19 cellular contexts compared by ENCODE assay signal in genomic region chr6:1895721-1896120, GRCh38.
DNase-seq lines count a peak whose midpoint lies in the region; ATAC-seq, FAIRE-seq and TF ChIP-seq lines count a peak whose summit lies in the region.
"Had no signal": no experiment of that assay in that cellular context is flagged by ENCODE, and none has a peak within 500 bp of the region (broad histone marks: within the 10 kb centered on the region; RNA-seq: fewer than 3 reads in every experiment).

No MANE protein-coding gene starts in this region.

- ATAC-seq in aorta (ENCODE audit: low FRiP score) = no peak
- ATAC-seq: Panc1 had no signal

- H3K27ac ChIP-seq in coronary artery (peak overlapping the region; percentile 28 to 34), muscle layer of duodenum (ENCODE audit: low read length) (peak overlapping the region; percentile 13), aorta (ENCODE audit: low read depth in 1 of 2, low read length in 2 of 2) (peak overlapping the region; percentile 64 to 75), H9 (ENCODE audit: insufficient read length, low read depth, low read length) (no peak overlapping the region)
- H3K27ac ChIP-seq: KMS-11 had no signal

- H3K27me3 Mint-ChIP-seq in immature natural killer cell (ENCODE audit: low read depth in 3 of 3) = peaks cover 0 to 2% (median 2%) of the 10 kb centered on the region in 3 donors
- H3K27me3 Mint-ChIP-seq in H9 (ENCODE audit: low read depth) = no peaks in the 10 kb centered on the region
- H3K27me3 Mint-ChIP-seq: CD4-positive, alpha-beta memory T cell had no signal

- no peaks in the 10 kb centered on the region for H3K9me3 ChIP-seq in muscle layer of duodenum (ENCODE audit: control insufficient read depth in 1 of 2, low read length in 2 of 2)
- no peaks in the 10 kb centered on the region for H3K9me3 ChIP-seq in aorta (ENCODE audit: control insufficient read depth, low read length)
- no peaks in the 10 kb centered on the region for H3K9me3 ChIP-seq in H9 (ENCODE audit: control insufficient read depth, low read depth, low read length)
- H3K9me3 ChIP-seq: BE2C, MG63 had no signal

- H3K4ac ChIP-seq in H9 (ENCODE audit: low read depth, low read length) = no peak overlapping the region

- H3K9me3 Mint-ChIP-seq in immature natural killer cell (no peaks in the 10 kb centered on the region), H9 (no peaks in the 10 kb centered on the region)
- H3K9me3 Mint-ChIP-seq: CD4-positive, alpha-beta memory T cell had no signal

- H3K14ac ChIP-seq in H9 (ENCODE audit: insufficient read depth, low read length) = no peak overlapping the region

- H3K27me3 ChIP-seq in muscle layer of duodenum (ENCODE audit: low read depth, low read length) = no peaks in the 10 kb centered on the region
- H3K27me3 ChIP-seq in aorta (ENCODE audit: control insufficient read depth in 1 of 2, insufficient read depth in 2 of 2, low read length in 1 of 2) = no peaks in the 10 kb centered on the region
- no peaks in the 10 kb centered on the region for H3K27me3 ChIP-seq in H9 (ENCODE audit: insufficient read depth, low read length)
- H3K27me3 ChIP-seq: BE2C, MG63 had no signal

- no peak overlapping the region for H2BK5ac ChIP-seq in H9 (ENCODE audit: insufficient read length, low read length)

- H4K8ac ChIP-seq in H9 (replicated peaks; ENCODE audit: insufficient read length, low read depth, low read length) = no peak overlapping the region

- no peak overlapping the region for H2BK12ac ChIP-seq in H9 (ENCODE audit: insufficient read length, low read depth, low read length)

- H3K4me3 Mint-ChIP-seq in immature natural killer cell (no peak overlapping the region), H9 (no peak overlapping the region)
- H3K4me3 Mint-ChIP-seq: CD4-positive, alpha-beta memory T cell had no signal

- no peak overlapping the region for H3K18ac ChIP-seq in H9 (ENCODE audit: insufficient read length, low read depth, low read length)

- WGBS in aorta, 2 donors = 19% methylated on average over 3 of the region's 3 CpGs
- no CpG with 5 or more reads among the region's 3 CpGs for WGBS in H9 (ENCODE audit: extremely low coverage, insufficient read length, low lambda C conversion rate)

- DNase-seq in M059J (ENCODE audit: low read depth) (peak; percentile 54), coronary artery (ENCODE audit: low spot score) (no peak), aorta (no peak), RCC 7860 (ENCODE audit: low spot score) (no peak), immature natural killer cell (no peak), H9 (no peak)
- DNase-seq: ACHN; BE2C; CD4-positive, alpha-beta memory T cell; DMS79 treated with DMSO at 0.1 percent for 48 hours; NCI-H1105; NCI-H187; NCI-H510A; NCI-H82; SHP77 had no signal

- H3K4me3 ChIP-seq in coronary artery = no peak overlapping the region
- H3K4me3 ChIP-seq in muscle layer of duodenum (ENCODE audit: low read depth in 1 of 2, low read length in 2 of 2) = no peak overlapping the region
- H3K4me3 ChIP-seq in aorta (ENCODE audit: low read length in 2 of 2) = no peak overlapping the region
- H3K4me3 ChIP-seq: MG63 had no signal

- H3K23me2 ChIP-seq in H9 (ENCODE audit: insufficient read length, low read depth, low read length, poor library complexity, severe bottlenecking) = no peaks in the 10 kb centered on the region

- no peak overlapping the region for H3K56ac ChIP-seq in H9 (ENCODE audit: insufficient read length, low read depth, low read length)

- no peak overlapping the region for H2AFZ ChIP-seq in H9 (ENCODE audit: low read length)

- H3K4me2 ChIP-seq in H9 (ENCODE audit: insufficient read depth, insufficient read length, low read length) = no peak overlapping the region
- H3K4me2 ChIP-seq: KMS-11 had no signal

- H3K79me2 ChIP-seq in H9 (ENCODE audit: insufficient read depth, low read length) = no peaks in the 10 kb centered on the region; the same call in 1 of the 2 replicates

- H3K9ac ChIP-seq in H9 (ENCODE audit: extremely low read depth, insufficient read length, low read length) = no peak overlapping the region
- H3K9ac ChIP-seq: KMS-11 had no signal

- no peak for TF ChIP-seq CTCF in coronary artery (IDR thresholded peaks at IDR 0.05)
- no peak for TF ChIP-seq CTCF in H9 (conservative IDR thresholded peaks at IDR 0.05)

- intact Hi-C loops in aorta (cut with DNase I) = loop anchor here in 1 of 2 donors (5.0 to 10.0 kb wide), 3 partner anchors 193 to 739 kb away; no protein-coding TSS in a partner anchor

- H4K91ac ChIP-seq in H9 (ENCODE audit: insufficient read length, low read depth, low read length) = no peak overlapping the region

- no peak overlapping the region for H2BK15ac ChIP-seq in H9 (ENCODE audit: low read depth, low read length)

- no peak overlapping the region for H3T11ph ChIP-seq in H9 (ENCODE audit: low read length)

- H4K20me1 ChIP-seq in H9 (ENCODE audit: control insufficient read depth, insufficient read depth, insufficient read length) = no peaks in the 10 kb centered on the region

- H3K36me3 ChIP-seq in muscle layer of duodenum (ENCODE audit: control insufficient read depth in 1 of 2, insufficient read depth in 2 of 2, low read length in 2 of 2) = no peaks in the 10 kb centered on the region
- no peaks in the 10 kb centered on the region for H3K36me3 ChIP-seq in aorta (ENCODE audit: control insufficient read depth in 1 of 2, insufficient read depth in 2 of 2, low read length in 1 of 2)
- H3K36me3 ChIP-seq: BE2C, MG63 had no signal

- H3K4me1 ChIP-seq in muscle layer of duodenum (ENCODE audit: control insufficient read depth in 1 of 2, insufficient read depth in 2 of 2, low read length in 2 of 2) = no peaks in the 10 kb centered on the region
- H3K4me1 ChIP-seq in aorta (ENCODE audit: control insufficient read depth in 1 of 2, insufficient read depth in 2 of 2, low read length in 2 of 2) = peaks cover 2 to 13% of the 10 kb centered on the region in 2 donors
- H3K4me1 ChIP-seq in H9 (ENCODE audit: insufficient read depth, low read length) = no peaks in the 10 kb centered on the region

- H2AK5ac ChIP-seq in H9 (ENCODE audit: insufficient read length, low read length) = no peak overlapping the region

- no peak for FAIRE-seq in RCC 7860 (lab: Jason Lieb, UNC)

- no peak overlapping the region for H4K5ac ChIP-seq in H9 (ENCODE audit: insufficient read length, low read depth, low read length)

- H2BK20ac ChIP-seq in H9 (ENCODE audit: low read depth, low read length, poor library complexity, severe bottlenecking) = no peak overlapping the region

- H3K23ac ChIP-seq in H9 (ENCODE audit: insufficient read length, low read depth, low read length) = no peak overlapping the region

- H3K36me3 Mint-ChIP-seq in immature natural killer cell (peaks cover 0 to 7% (median 3%) of the 10 kb centered on the region in 3 donors), H9 (ENCODE audit: insufficient read depth in 1 of 3, low read depth in 3 of 3) (no peaks in the 10 kb centered on the region)

- H3K4me1 Mint-ChIP-seq in immature natural killer cell (no peaks in the 10 kb centered on the region), H9 (peaks cover 2 to 9% of the 10 kb centered on the region in 2 experiments; a peak in 3 of 4 replicates)

- no peak overlapping the region for H3K27ac Mint-ChIP-seq in immature natural killer cell
- H3K27ac Mint-ChIP-seq in H9 = no peak overlapping the region

- no peaks in the 10 kb centered on the region for H3K79me1 ChIP-seq in H9 (ENCODE audit: insufficient read depth, low read depth, low read length, poor library complexity, severe bottlenecking)

- H2BK120ac ChIP-seq in H9 (ENCODE audit: low read depth, low read length, poor library complexity, severe bottlenecking) = no peak overlapping the region
